8 cellular contexts compared by ENCODE assay signal in genomic region chr17:4947010-4947410, GRCh38. TPM values are rescaled to one million over a fixed set of nuclear protein-coding genes. Genes with fewer than 3 reads are reported as not detected.
DNase-seq lines count a peak whose midpoint lies in the region; ATAC-seq and TF ChIP-seq lines count a peak whose summit lies in the region.

No MANE protein-coding gene starts in this region.

- DNase-seq in left ventricle myocardium inferior (no peak), Right ventricle myocardium inferior (ENCODE audit: missing footprints) (no peak), testis (no peak), GM03348 (ENCODE audit: low spot score) (no peak)
- no peak for DNase-seq in activated CD8-positive, alpha-beta T cell treated with anti-CD3 and anti-CD28 coated beads, Interleukin-2, amount 10 ng/mL, durations not matched to agents 7 days and 5 days
- DNase-seq in activated CD4-positive, CD25-positive, alpha-beta regulatory T cell (lab: John Stamatoyannopoulos, UW) = no peak

- H3K9me3 ChIP-seq in left ventricle myocardium inferior (replicated peaks) (no peaks in the 10 kb centered on the region), iPS-18a (ENCODE audit: control insufficient read depth, low read depth, low read length) (no peaks in the 10 kb centered on the region), testis (no peaks in the 10 kb centered on the region)

- H3K4me1 ChIP-seq in left ventricle myocardium inferior (peaks cover 84% of the 10 kb centered on the region), iPS-18a (ENCODE audit: control insufficient read depth, low read depth, low read length) (peaks cover 23% of the 10 kb centered on the region), testis (peaks cover 20% of the 10 kb centered on the region)

- 0 to 1% methylated on average over 7 of the region's 7 CpGs for WGBS in testis, 2 donors

- no peak for TF ChIP-seq POLR2A in testis (IDR thresholded peaks at IDR 0.05)

- no peaks in the 10 kb centered on the region for H3K27me3 ChIP-seq in left ventricle myocardium inferior (ENCODE audit: low read depth)
- H3K27me3 ChIP-seq in iPS-18a (ENCODE audit: control insufficient read depth, insufficient read depth, low read length) = no peaks in the 10 kb centered on the region
- H3K27me3 ChIP-seq in testis = no peaks in the 10 kb centered on the region

- H3K27ac Mint-ChIP-seq in activated CD8-positive, alpha-beta T cell treated with anti-CD3 and anti-CD28 coated beads, Interleukin-2, amount 10 ng/mL, durations not matched to agents 7 days and 5 days = peak overlapping the region; percentile 88

- peaks cover 57% of the 10 kb centered on the region for H3K4me1 Mint-ChIP-seq in activated CD8-positive, alpha-beta T cell treated with anti-CD3 and anti-CD28 coated beads, Interleukin-2, amount 10 ng/mL, durations not matched to agents 7 days and 5 days (ENCODE audit: low read depth)

- CTCF ChIA-PET in activated CD8-positive, alpha-beta T cell treated with anti-CD3 and anti-CD28 coated beads, Interleukin-2, amount 10 ng/mL, durations not matched to agents 7 days and 5 days (lab: Charles Lee) = interaction anchor here (1.2 to 3.5 kb wide), 5 partner anchors 10 to 44 kb away, joined by 3 to 13 read pairs (median 4); partner anchors contain the start of genes CHRNE and SPAG7

- intact Hi-C loops in left ventricle myocardium inferior (cut with micrococcal nuclease) (no loop called here), Right ventricle myocardium inferior (cut with DNase I) (loop anchor here (5.0 kb wide), 1 partner anchor 40 kb away; the partner anchor contains the start of gene CAMTA2), testis (cut with DNase I; ENCODE audit: low total_unique reads) (no loop called here)

- H3K27ac ChIP-seq in left ventricle myocardium inferior (replicated peaks) = peak overlapping the region; percentile 100
- H3K27ac ChIP-seq in iPS-18a (ENCODE audit: low read length) = peak overlapping the region; percentile 69
- H3K27ac ChIP-seq in testis = peak overlapping the region; percentile 91 to 92

- H3K9me3 Mint-ChIP-seq in activated CD8-positive, alpha-beta T cell treated with anti-CD3 and anti-CD28 coated beads, Interleukin-2, amount 10 ng/mL, durations not matched to agents 7 days and 5 days (ENCODE audit: insufficient read depth) = no peaks in the 10 kb centered on the region

- peaks cover 48% of the 10 kb centered on the region for H3K36me3 ChIP-seq in left ventricle myocardium inferior
- peaks cover 44% of the 10 kb centered on the region for H3K36me3 ChIP-seq in iPS-18a (ENCODE audit: control insufficient read depth, low read depth, low read length)
- no peaks in the 10 kb centered on the region for H3K36me3 ChIP-seq in testis (ENCODE audit: low read depth, missing control alignments)

- peak overlapping the region; percentile 88 for H3K9ac ChIP-seq in iPS-18a (ENCODE audit: low read length)

- peaks cover 60% of the 10 kb centered on the region for H3K36me3 Mint-ChIP-seq in activated CD8-positive, alpha-beta T cell treated with anti-CD3 and anti-CD28 coated beads, Interleukin-2, amount 10 ng/mL, durations not matched to agents 7 days and 5 days (ENCODE audit: low read depth)

- H3K27me3 Mint-ChIP-seq in activated CD8-positive, alpha-beta T cell treated with anti-CD3 and anti-CD28 coated beads, Interleukin-2, amount 10 ng/mL, durations not matched to agents 7 days and 5 days (ENCODE audit: low read depth) = no peaks in the 10 kb centered on the region

- POLR2A ChIA-PET in activated CD8-positive, alpha-beta T cell treated with anti-CD3 and anti-CD28 coated beads, Interleukin-2, amount 10 ng/mL, durations not matched to agents 7 days and 5 days (lab: Charles Lee) = interaction anchor here (1.0 to 10.0 kb wide), 11 partner anchors 7 to 216 kb away, joined by 3 to 239 read pairs (median 4); partner anchors contain the start of genes RNF167, SLC25A11 and SPAG7

- ATAC-seq in Right ventricle myocardium inferior (no peak), GM19452 (IDR thresholded peaks at IDR 0.05; ENCODE audit: unreplicated experiment) (no peak)
- ATAC-seq in activated CD8-positive, alpha-beta T cell treated with anti-CD3 and anti-CD28 coated beads, Interleukin-2, amount 10 ng/mL, durations not matched to agents 7 days and 5 days = no peak

- H3K4me3 ChIP-seq in left ventricle myocardium inferior (peak overlapping the region; percentile 99), iPS-18a (ENCODE audit: low read length) (peak overlapping the region; percentile 75), testis (peak overlapping the region; percentile 90 to 99)

- peak overlapping the region; percentile 97 for H3K4me3 Mint-ChIP-seq in activated CD8-positive, alpha-beta T cell treated with anti-CD3 and anti-CD28 coated beads, Interleukin-2, amount 10 ng/mL, durations not matched to agents 7 days and 5 days

- no peak for TF ChIP-seq CTCF in left ventricle myocardium inferior (IDR thresholded peaks at IDR 0.05; ENCODE audit: borderline replicate concordance)
- TF ChIP-seq CTCF in testis (IDR thresholded peaks at IDR 0.05) = no peak

RNA-seq across cellular contexts. Expression of gene PFN1, which starts 1.3 kb away (rescaled TPM):
- total RNA-seq in left ventricle myocardium inferior (182 TPM), Right ventricle myocardium inferior (218 TPM), testis (100 to 1,000 TPM; 257 to 349 TPM)
- total RNA-seq in activated CD8-positive, alpha-beta T cell treated with anti-CD3 and anti-CD28 coated beads, Interleukin-2, amount 10 ng/mL, durations not matched to agents 7 days and 5 days = 1,000 to 10,000 TPM; 2,493 to 2,581 TPM
- 244 TPM for polyA plus RNA-seq in testis (ENCODE audit: insufficient read depth, low read depth, low replicate concordance)

RNA-seq across cellular contexts. Expression of gene ENO3, which starts 3.9 kb away (rescaled TPM):
- total RNA-seq in left ventricle myocardium inferior (827 TPM), Right ventricle myocardium inferior (549 TPM), testis (10 to 100 TPM; 16.4 to 17.2 TPM)
- total RNA-seq in activated CD8-positive, alpha-beta T cell treated with anti-CD3 and anti-CD28 coated beads, Interleukin-2, amount 10 ng/mL, durations not matched to agents 7 days and 5 days = 10 to 100 TPM; 26.6 to 34.3 TPM
- polyA plus RNA-seq in testis (ENCODE audit: insufficient read depth, low read depth, low replicate concordance) = 29.9 TPM

RNA-seq across cellular contexts. Expression of gene RNF167, which starts 6.9 kb away (rescaled TPM):
- total RNA-seq in left ventricle myocardium inferior (90.7 TPM), Right ventricle myocardium inferior (91.8 TPM), testis (100 to 1,000 TPM; 110 to 111 TPM)
- 100 to 1,000 TPM; 239 to 245 TPM for total RNA-seq in activated CD8-positive, alpha-beta T cell treated with anti-CD3 and anti-CD28 coated beads, Interleukin-2, amount 10 ng/mL, durations not matched to agents 7 days and 5 days
- polyA plus RNA-seq in testis (ENCODE audit: insufficient read depth, low read depth, low replicate concordance) = 211 TPM

RNA-seq across cellular contexts. Expression of gene SLC25A11, which starts 7.2 kb away (rescaled TPM):
- 219 TPM for total RNA-seq in left ventricle myocardium inferior
- total RNA-seq in Right ventricle myocardium inferior = 199 TPM
- total RNA-seq in activated CD8-positive, alpha-beta T cell treated with anti-CD3 and anti-CD28 coated beads, Interleukin-2, amount 10 ng/mL, durations not matched to agents 7 days and 5 days = 10 to 100 TPM; 78.5 to 86.4 TPM
- 10 to 100 TPM; 23.7 to 25.9 TPM for total RNA-seq in testis
- polyA plus RNA-seq in testis (ENCODE audit: insufficient read depth, low read depth, low replicate concordance) = 24.3 TPM

RNA-seq across cellular contexts. Expression of gene GP1BA, which starts 14.9 kb away (rescaled TPM):
- total RNA-seq in left ventricle myocardium inferior = 0.22 TPM
- not detected for total RNA-seq in Right ventricle myocardium inferior
- total RNA-seq in activated CD8-positive, alpha-beta T cell treated with anti-CD3 and anti-CD28 coated beads, Interleukin-2, amount 10 ng/mL, durations not matched to agents 7 days and 5 days = not detected
- total RNA-seq in testis = under 1 TPM; 0.12 to 0.47 TPM
- polyA plus RNA-seq in testis (ENCODE audit: insufficient read depth, low read depth, low replicate concordance) = 0.88 TPM

Comparison
In these comparisons a context has a peak if more than half of its experiments do, and no peak if none do; other contexts are left out.
1. RNA of gene PFN1, which starts 1.3 kb away (total RNA-seq): 2,493 to 2,581 TPM in activated CD8-positive, alpha-beta T cell treated with anti-CD3 and anti-CD28 coated beads, Interleukin-2, amount 10 ng/mL, durations not matched to agents 7 days and 5 days; 257 to 349 TPM in testis, 218 TPM in Right ventricle myocardium inferior (single experiment) and 182 TPM in left ventricle myocardium inferior (single experiment); every median in the first group is over 4 times any median in the second.
2. RNA of gene ENO3, which starts 3.9 kb away (total RNA-seq): 827 TPM in left ventricle myocardium inferior (single experiment) and 549 TPM in Right ventricle myocardium inferior (single experiment); 26.6 to 34.3 TPM in activated CD8-positive, alpha-beta T cell treated with anti-CD3 and anti-CD28 coated beads, Interleukin-2, amount 10 ng/mL, durations not matched to agents 7 days and 5 days and 16.4 to 17.2 TPM in testis; every median in the first group is over 10 times any median in the second.
3. Peak in every context shown above with its lines, with median percentiles within 50 percentile points of each other: H3K27ac ChIP-seq and H3K4me3 ChIP-seq.